Comparison of ENCODE assay signal across 12 cellular contexts in the genomic region with DNA sequence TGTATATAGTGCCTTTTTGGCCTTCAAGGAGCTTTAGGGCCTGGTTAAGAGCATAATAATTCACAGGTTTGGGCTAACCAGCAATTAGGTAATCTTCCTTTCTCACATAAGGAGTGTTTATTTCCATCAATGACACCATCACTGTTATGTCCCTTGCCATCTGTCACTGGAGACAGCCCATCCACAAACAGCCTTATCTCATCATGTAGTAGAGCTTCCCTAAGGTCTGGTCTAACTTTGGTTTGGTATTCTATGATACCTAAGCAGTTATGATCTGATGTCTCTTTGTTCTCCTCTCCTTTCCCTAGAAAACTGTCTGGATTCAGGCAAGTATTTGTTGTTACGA. TPM values are rescaled to one million over a fixed set of nuclear protein-coding genes. Genes with fewer than 3 reads are reported as not detected.
"Had no signal": no experiment of that assay in that cellular context is flagged by ENCODE, and none has a peak within 500 bp of the region (broad histone marks: within the 10 kb centered on the region; RNA-seq: fewer than 3 reads in every experiment).

No MANE protein-coding gene starts in this region.

- H3K27ac ChIP-seq: epithelial cell of prostate, gastroesophageal sphincter, hepatocyte, parathyroid adenoma, tibial nerve had no signal

- H3K4me1 ChIP-seq: parathyroid adenoma had no signal

- H3K9me3 ChIP-seq: tibial nerve had no signal

- DNase-seq: activated CD4-positive, alpha-beta T cell treated with anti-CD3 and anti-CD28 coated beads, Interleukin-2, amount 50 U/mL, for 1 hour; activated naive CD4-positive, alpha-beta T cell treated with anti-CD3 and anti-CD28 coated beads, Interleukin-2, amount 10 ng/mL, durations not matched to agents 7 days and 5 days; effector memory CD4-positive, alpha-beta T cell; retina had no signal

- H3K4me3 ChIP-seq: gastroesophageal sphincter, hepatocyte, tibial nerve had no signal

- ATAC-seq: gastroesophageal sphincter had no signal

- H3K27me3 ChIP-seq: gastroesophageal sphincter, hepatocyte, tibial nerve had no signal

RNA-seq across cellular contexts. Expression of gene FRMPD2, which starts 58.3 kb away (rescaled TPM):
- total RNA-seq: cardiac septum; skeletal muscle tissue; T-helper 2 cell treated with Interferon-gamma antibody and Interleukin-4, amounts not matched to agents 100 ng/mL and 5 ng/mL, for 36 hours had no signal
